Comparison of ENCODE assay signal across 19 cellular contexts in the genomic region with DNA sequence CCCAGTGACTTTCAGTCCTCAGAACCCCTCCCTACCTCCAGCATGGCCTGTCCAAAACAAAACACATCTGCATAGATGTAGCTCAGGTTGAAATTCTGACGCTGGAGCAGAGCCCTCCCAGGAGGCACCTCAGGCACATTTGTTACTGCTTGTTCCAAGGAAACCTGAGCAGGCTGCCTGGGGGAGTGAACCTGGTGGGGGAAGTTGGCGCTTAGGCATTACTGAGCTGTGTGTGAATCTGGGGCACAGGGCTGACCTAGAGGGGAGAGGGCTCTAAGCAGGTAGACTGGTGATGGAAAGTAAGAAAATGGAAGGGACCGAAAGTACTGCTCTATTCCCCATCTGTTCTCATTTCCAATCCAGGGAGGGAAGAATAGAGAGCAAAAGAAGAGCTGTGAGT.
DNase-seq lines count a peak whose midpoint lies in the region; ATAC-seq and TF ChIP-seq lines count a peak whose summit lies in the region.
"Had no signal": no experiment of that assay in that cellular context is flagged by ENCODE, and none has a peak within 500 bp of the region (broad histone marks: within the 10 kb centered on the region; RNA-seq: fewer than 3 reads in every experiment).

No MANE protein-coding gene starts in this region.

- no peak for ATAC-seq in activated CD8-positive, alpha-beta T cell treated with anti-CD3 and anti-CD28 coated beads, Interleukin-2, amount 10 ng/mL, durations not matched to agents 7 days and 5 days
- no peak for ATAC-seq in activated CD8-positive, alpha-beta T cell treated with anti-CD3 and anti-CD28 coated beads for 36 hours
- ATAC-seq: HCT116, HepG2 had no signal

- H3K36me3 ChIP-seq in esophagus muscularis mucosa (peaks cover 66 to 92% (median 88%) of the 10 kb centered on the region in 4 donors), ascending aorta (peaks cover 43 to 70% of the 10 kb centered on the region in 2 donors)

- TF ChIP-seq EP300 in esophagus muscularis mucosa (IDR thresholded peaks at IDR 0.05) = no peak

- TF ChIP-seq POLR2A in esophagus muscularis mucosa (IDR thresholded peaks at IDR 0.05; ENCODE audit: low read depth) = no peak

- no peaks in the 10 kb centered on the region for H3K4me1 Mint-ChIP-seq in activated CD8-positive, alpha-beta T cell treated with anti-CD3 and anti-CD28 coated beads, Interleukin-2, amount 10 ng/mL, durations not matched to agents 7 days and 5 days (ENCODE audit: low read depth)
- H3K4me1 Mint-ChIP-seq in activated CD8-positive, alpha-beta T cell treated with anti-CD3 and anti-CD28 coated beads for 36 hours (ENCODE audit: low read depth) = peaks cover 2% of the 10 kb centered on the region
- peaks cover 22% of the 10 kb centered on the region for H3K4me1 Mint-ChIP-seq in nephron progenitor cell
- no peaks in the 10 kb centered on the region for H3K4me1 Mint-ChIP-seq in progenitor cell of endocrine pancreas (ENCODE audit: low read depth)
- H3K4me1 Mint-ChIP-seq: CD4-positive, alpha-beta memory T cell had no signal

- DNase-seq in activated CD8-positive, alpha-beta T cell treated with anti-CD3 and anti-CD28 coated beads, Interleukin-2, amount 10 ng/mL, durations not matched to agents 7 days and 5 days = peak; percentile 15
- DNase-seq in activated CD8-positive, alpha-beta T cell treated with anti-CD3 and anti-CD28 coated beads for 36 hours = no peak
- DNase-seq in ELF-1 (ENCODE audit: low read depth, low spot score) (peak; percentile 40), esophagus muscularis mucosa (ENCODE audit: extremely low spot score) (peak; percentile 70), nephron progenitor cell (no peak), progenitor cell of endocrine pancreas (ENCODE audit: low spot score, unreplicated experiment) (no peak), ascending aorta (ENCODE audit: low spot score in 2 of 2) (no peak)
- DNase-seq: 8988T; CD4-positive, alpha-beta memory T cell; DMS153; DMS79; GF-D8; GOT3; H7; HFFc6 had no signal

- TF ChIP-seq CTCF in activated CD8-positive, alpha-beta T cell treated with anti-CD3 and anti-CD28 coated beads for 36 hours (IDR thresholded peaks at IDR 0.05) = no peak
- TF ChIP-seq CTCF in esophagus muscularis mucosa (IDR thresholded peaks at IDR 0.05) (no peak), nephron progenitor cell (IDR thresholded peaks at IDR 0.05) (no peak), progenitor cell of endocrine pancreas (IDR thresholded peaks at IDR 0.05; ENCODE audit: unreplicated experiment) (no peak), ascending aorta (IDR thresholded peaks at IDR 0.05) (no peak)

- H3K4me3 Mint-ChIP-seq in activated CD8-positive, alpha-beta T cell treated with anti-CD3 and anti-CD28 coated beads, Interleukin-2, amount 10 ng/mL, durations not matched to agents 7 days and 5 days = no peak overlapping the region
- no peak overlapping the region for H3K4me3 Mint-ChIP-seq in activated CD8-positive, alpha-beta T cell treated with anti-CD3 and anti-CD28 coated beads for 36 hours
- H3K4me3 Mint-ChIP-seq in nephron progenitor cell (no peak overlapping the region), progenitor cell of endocrine pancreas (ENCODE audit: low read depth) (no peak overlapping the region)
- H3K4me3 Mint-ChIP-seq: CD14-positive monocyte; CD4-positive, alpha-beta memory T cell; HFFc6 had no signal

- H3K27ac Mint-ChIP-seq in activated CD8-positive, alpha-beta T cell treated with anti-CD3 and anti-CD28 coated beads, Interleukin-2, amount 10 ng/mL, durations not matched to agents 7 days and 5 days = no peak overlapping the region
- no peak overlapping the region for H3K27ac Mint-ChIP-seq in activated CD8-positive, alpha-beta T cell treated with anti-CD3 and anti-CD28 coated beads for 36 hours
- peak overlapping the region; percentile 21 for H3K27ac Mint-ChIP-seq in nephron progenitor cell
- no peak overlapping the region for H3K27ac Mint-ChIP-seq in progenitor cell of endocrine pancreas
- H3K27ac Mint-ChIP-seq: CD4-positive, alpha-beta memory T cell; HFFc6 had no signal

- no peaks in the 10 kb centered on the region for H3K27me3 ChIP-seq in esophagus muscularis mucosa
- H3K27me3 ChIP-seq in ascending aorta = no peaks in the 10 kb centered on the region
- H3K27me3 ChIP-seq: BLaER1 had no signal

- CTCF ChIA-PET in activated CD8-positive, alpha-beta T cell treated with anti-CD3 and anti-CD28 coated beads, Interleukin-2, amount 10 ng/mL, durations not matched to agents 7 days and 5 days (lab: Charles Lee) = interaction anchor here (1.6 kb wide), 1 partner anchor 153 kb away, joined by 5 read pairs; no protein-coding TSS in a partner anchor
- CTCF ChIA-PET in activated CD8-positive, alpha-beta T cell treated with anti-CD3 and anti-CD28 coated beads for 36 hours (lab: Charles Lee) = interaction anchor here (0.6 kb wide), 1 partner anchor 109 kb away, joined by 3 read pairs; no protein-coding TSS in a partner anchor

- no peaks in the 10 kb centered on the region for H3K9me3 Mint-ChIP-seq in activated CD8-positive, alpha-beta T cell treated with anti-CD3 and anti-CD28 coated beads, Interleukin-2, amount 10 ng/mL, durations not matched to agents 7 days and 5 days (ENCODE audit: insufficient read depth)
- H3K9me3 Mint-ChIP-seq in activated CD8-positive, alpha-beta T cell treated with anti-CD3 and anti-CD28 coated beads for 36 hours = no peaks in the 10 kb centered on the region
- no peaks in the 10 kb centered on the region for H3K9me3 Mint-ChIP-seq in nephron progenitor cell
- H3K9me3 Mint-ChIP-seq in progenitor cell of endocrine pancreas (ENCODE audit: low read depth) = no peaks in the 10 kb centered on the region
- H3K9me3 Mint-ChIP-seq: CD4-positive, alpha-beta memory T cell; HFFc6 had no signal

- H3K27ac ChIP-seq in esophagus muscularis mucosa (replicated peaks in 1 of 4) (no peak overlapping the region), ascending aorta (no peak overlapping the region)
- H3K27ac ChIP-seq: BLaER1 had no signal

- POLR2A ChIA-PET in activated CD8-positive, alpha-beta T cell treated with anti-CD3 and anti-CD28 coated beads, Interleukin-2, amount 10 ng/mL, durations not matched to agents 7 days and 5 days (lab: Charles Lee) = no interaction called here
- POLR2A ChIA-PET in activated CD8-positive, alpha-beta T cell treated with anti-CD3 and anti-CD28 coated beads for 36 hours (lab: Charles Lee) = no interaction called here

- H3K4me1 ChIP-seq in esophagus muscularis mucosa = peaks cover 0 to under 1% (median 0%) of the 10 kb centered on the region in 4 donors
- no peaks in the 10 kb centered on the region for H3K4me1 ChIP-seq in ascending aorta
- H3K4me1 ChIP-seq: BLaER1 had no signal

- no peak overlapping the region for H3K4me3 ChIP-seq in esophagus muscularis mucosa
- no peak overlapping the region for H3K4me3 ChIP-seq in ascending aorta
- H3K4me3 ChIP-seq: BLaER1 had no signal

- H3K27me3 Mint-ChIP-seq in activated CD8-positive, alpha-beta T cell treated with anti-CD3 and anti-CD28 coated beads, Interleukin-2, amount 10 ng/mL, durations not matched to agents 7 days and 5 days (ENCODE audit: low read depth) = peaks cover 5% of the 10 kb centered on the region
- H3K27me3 Mint-ChIP-seq in activated CD8-positive, alpha-beta T cell treated with anti-CD3 and anti-CD28 coated beads for 36 hours = peaks cover 11% of the 10 kb centered on the region
- H3K27me3 Mint-ChIP-seq in nephron progenitor cell (ENCODE audit: low read depth, poor library complexity) (peaks cover 2% of the 10 kb centered on the region), progenitor cell of endocrine pancreas (no peaks in the 10 kb centered on the region)

- H3K9me3 ChIP-seq in esophagus muscularis mucosa (no peaks in the 10 kb centered on the region), ascending aorta (no peaks in the 10 kb centered on the region)
- H3K9me3 ChIP-seq: BLaER1 had no signal

- WGBS in esophagus muscularis mucosa = 87% methylated on average over 3 of the region's 3 CpGs

- intact Hi-C loops in activated CD8-positive, alpha-beta T cell treated with anti-CD3 and anti-CD28 coated beads for 36 hours (cut with micrococcal nuclease) = no loop called here
- intact Hi-C loops in esophagus muscularis mucosa (cut with DNase I) (loop anchor here (10.0 kb wide), 1 partner anchor 64 kb away; no protein-coding TSS in a partner anchor), ascending aorta (cut with DNase I) (no loop called here)

- H3K36me3 Mint-ChIP-seq in activated CD8-positive, alpha-beta T cell treated with anti-CD3 and anti-CD28 coated beads, Interleukin-2, amount 10 ng/mL, durations not matched to agents 7 days and 5 days (ENCODE audit: low read depth) = no peaks in the 10 kb centered on the region
- no peaks in the 10 kb centered on the region for H3K36me3 Mint-ChIP-seq in activated CD8-positive, alpha-beta T cell treated with anti-CD3 and anti-CD28 coated beads for 36 hours (ENCODE audit: low read depth)
- H3K36me3 Mint-ChIP-seq in nephron progenitor cell (ENCODE audit: low read depth) (peaks cover 28% of the 10 kb centered on the region), progenitor cell of endocrine pancreas (ENCODE audit: insufficient read depth) (peaks cover 33% of the 10 kb centered on the region)
- H3K36me3 Mint-ChIP-seq: CD14-positive monocyte; CD4-positive, alpha-beta memory T cell had no signal

Comparison
In these comparisons a context has a peak if more than half of its experiments do, and no peak if none do; other contexts are left out.
1. DNase-seq: peak in activated CD8-positive, alpha-beta T cell treated with anti-CD3 and anti-CD28 coated beads, Interleukin-2, amount 10 ng/mL, durations not matched to agents 7 days and 5 days (single experiment), ELF-1 (single experiment) and esophagus muscularis mucosa (single experiment); none in activated CD8-positive, alpha-beta T cell treated with anti-CD3 and anti-CD28 coated beads for 36 hours (single experiment), nephron progenitor cell (single experiment), progenitor cell of endocrine pancreas (single experiment) and ascending aorta (0 of 2).